ENCODE assay signal across 8 cellular contexts in the genomic region with DNA sequence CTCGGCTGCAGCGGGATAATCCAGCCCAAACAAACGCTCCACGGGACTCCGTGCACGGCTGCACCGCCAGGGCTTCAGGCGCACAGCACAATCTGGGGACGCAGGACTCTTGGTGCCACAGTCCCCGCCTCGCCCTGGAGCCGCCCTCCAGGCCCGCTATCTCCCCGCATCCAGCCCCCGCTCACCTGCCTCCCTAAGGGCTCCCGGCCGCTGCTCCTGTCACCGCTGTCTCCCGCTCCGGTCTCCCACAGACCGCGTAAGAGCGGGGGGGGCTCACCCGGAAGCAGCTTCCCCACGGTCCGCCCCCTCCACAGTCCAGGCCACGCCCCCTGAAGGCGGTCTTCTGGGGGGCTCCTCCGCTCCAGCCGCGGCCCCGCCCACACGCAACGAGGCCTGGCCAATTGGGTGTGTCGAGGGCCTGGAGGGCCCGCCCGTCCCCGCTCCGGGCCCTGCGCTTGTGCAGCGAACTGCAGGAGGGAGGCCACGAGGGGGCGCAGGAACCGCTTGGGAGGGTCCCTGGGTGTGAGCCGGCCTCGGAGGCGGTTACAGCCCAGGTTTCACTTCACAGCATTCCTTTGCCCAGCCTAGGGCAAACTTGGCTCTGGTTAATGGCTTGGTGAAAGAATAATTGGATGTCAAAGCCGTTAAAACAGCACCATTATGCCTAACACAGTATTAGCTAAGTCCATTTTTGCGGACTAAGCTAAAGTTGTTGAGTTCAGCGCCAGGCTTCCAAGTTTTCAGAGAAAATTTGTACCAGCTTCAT. TPM values are rescaled to one million over a fixed set of nuclear protein-coding genes. Genes with fewer than 3 reads are reported as not detected.
DNase-seq lines count a peak whose midpoint lies in the region; ATAC-seq and TF ChIP-seq lines count a peak whose summit lies in the region.

A gene (minus strand): TSS at position 258 of the 766 bp plus-strand sequence. CDS start 7,725 bp downstream, outside the sequence.

- TF ChIP-seq CTCF in BJ (IDR thresholded peaks at IDR 0.05; ENCODE audit: insufficient read depth, low read depth, low read length) (peak; percentile 95), chondrocyte (IDR thresholded peaks at IDR 0.05) (peak; percentile 98)

- CTCF ChIA-PET in BJ (lab: Yijun Ruan, JAX): interaction anchor here (0.5 to 10.2 kb wide), 27 partner anchors 8 to 1972 kb away, joined by 3 to 74 read pairs (median 4); a partner anchor contains a TSS

- peak; percentile 97 for ATAC-seq in HG03442 (IDR thresholded peaks at IDR 0.05; ENCODE audit: unreplicated experiment)

- POLR2A ChIA-PET in BJ (lab: Charles Lee): interaction anchor here (0.5 to 1.4 kb wide), 4 partner anchors 9 to 251 kb away, joined by 3 to 8 read pairs (median 4); a partner anchor contains a TSS

- peak within 1 kb of the TSS; percentile 76 for H3K4me3 ChIP-seq in BJ (ENCODE audit: low read depth, low read length)

- no peaks in the 10 kb centered on the region for H3K36me3 Mint-ChIP-seq in chondrocyte (ENCODE audit: low read depth)

- no peaks in the 10 kb centered on the region for H3K27me3 Mint-ChIP-seq in chondrocyte (ENCODE audit: low read depth)

- no peaks in the 10 kb centered on the region for H3K36me3 ChIP-seq in BJ (ENCODE audit: control insufficient read depth, insufficient read depth, low read length)

- peak within 1 kb of the TSS; percentile 85 for H3K27ac Mint-ChIP-seq in chondrocyte (ENCODE audit: unreplicated experiment)

- DNase-seq in BJ (ENCODE audit: low read depth) (peak; percentile 87), GM19238 (ENCODE audit: insufficient read length, low spot score) (peak; percentile 96), NCI-H510A treated with DMSO at 0.1 percent for 48 hours (lab: John Stamatoyannopoulos, UW) (peak; percentile 95), chondrocyte (ENCODE audit: low spot score) (peak; percentile 99), kidney tubule cell (ENCODE audit: low spot score) (peak; percentile 99)
- peak; percentile 99 for DNase-seq in activated CD4-positive, alpha-beta T cell treated with anti-CD3 and anti-CD28 coated beads for 24 hours (ENCODE audit: low read depth in 2 of 2)
- DNase-seq in stimulated activated CD4-positive, alpha-beta T cell treated with anti-CD3 and anti-CD28 coated beads, Interleukin-1b, Interleukin-23, amount 100 ng/mL, for 24 hours (ENCODE audit: low read depth in 4 of 4, low spot score in 1 of 4): peak; percentile 98 to 99 (median 98)

- peaks cover 24% of the 10 kb centered on the region for H3K4me1 Mint-ChIP-seq in chondrocyte (ENCODE audit: low read depth)

- H3K9me3 Mint-ChIP-seq in chondrocyte (ENCODE audit: low read depth): no peaks in the 10 kb centered on the region

- peak within 1 kb of the TSS; percentile 87 for H3K4me3 Mint-ChIP-seq in chondrocyte (ENCODE audit: unreplicated experiment)

- no peaks in the 10 kb centered on the region for H3K27me3 ChIP-seq in BJ (ENCODE audit: control insufficient read depth, insufficient read depth, low read length)

RNA-seq across cellular contexts. Expression of the gene that starts here (rescaled TPM):
- 9.2 and 9.5 TPM in 2 replicates for polyA plus RNA-seq in BJ (2011; rRNA removed)
- polyA minus RNA-seq in BJ (2011; rRNA and poly(A)+ RNA removed): 9.1 TPM in 2 replicates
- 21.8 to 33.0 TPM (median 22.6 TPM) in 3 replicates for total RNA-seq in chondrocyte

Comparison
In these comparisons a context has a peak if more than half of its experiments do, and no peak if none do; other contexts are left out.
1. Peak in every context shown above with its lines: DNase-seq, ATAC-seq and H3K4me3 ChIP-seq.